Comparison of ENCODE assay signal across 12 cellular contexts in the genomic region with DNA sequence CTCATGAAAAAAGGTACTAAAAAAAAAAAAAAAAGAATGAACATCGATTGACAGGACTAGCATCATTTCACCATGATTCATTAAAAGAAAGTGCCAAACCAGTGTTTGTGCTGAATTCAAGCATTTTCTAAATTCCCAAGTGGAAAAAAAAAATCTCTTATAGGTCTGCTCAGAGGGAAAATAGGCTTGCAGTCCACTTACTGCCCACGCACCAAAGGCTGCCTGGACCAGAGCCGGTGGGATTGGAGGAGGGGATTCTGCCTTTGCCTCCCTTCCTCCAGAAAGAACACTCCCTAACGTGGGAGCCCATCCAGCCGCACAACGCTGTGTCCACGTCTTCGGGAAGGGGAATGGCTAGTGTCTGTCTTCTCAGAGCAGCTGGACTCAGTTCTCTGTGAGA. TPM values are rescaled to one million over a fixed set of nuclear protein-coding genes. Genes with fewer than 3 reads are reported as not detected.
DNase-seq lines count a peak whose midpoint lies in the region; ATAC-seq, FAIRE-seq and TF ChIP-seq lines count a peak whose summit lies in the region.
"Had no signal": no experiment of that assay in that cellular context is flagged by ENCODE, and none has a peak within 500 bp of the region (broad histone marks: within the 10 kb centered on the region; RNA-seq: fewer than 3 reads in every experiment).

No MANE protein-coding gene starts in this region.

- TF ChIP-seq CTCF in coronary artery (IDR thresholded peaks at IDR 0.05) (no peak), lower lobe of right lung (IDR thresholded peaks at IDR 0.05) (no peak)

- no peaks in the 10 kb centered on the region for H3K9me3 ChIP-seq in lower lobe of right lung

- DNase-seq in H54 (ENCODE audit: insufficient read length, low spot score), result no peak
- DNase-seq in coronary artery (ENCODE audit: low spot score), result no peak
- DNase-seq in lower lobe of right lung, result peak; percentile 10
- DNase-seq in activated CD4-positive, alpha-beta T cell treated with anti-CD3 and anti-CD28 coated beads for 1 hour, result no peak
- no peak for DNase-seq in stimulated activated CD4-positive, alpha-beta T cell treated with anti-CD3 and anti-CD28 coated beads, Interleukin-2, amount 100 ng/mL, for 24 hours
- DNase-seq: activated CD4-positive, alpha-beta T cell treated with anti-CD3 and anti-CD28 coated beads, Interleukin-2, amount 50 U/mL, for 4 hours; activated naive CD8-positive, alpha-beta T cell treated with anti-CD3 and anti-CD28 coated beads, Interleukin-2, amount 50 U/mL, for 24 hours; NCI-H187 treated with DMSO at 0.1 percent for 48 hours; stimulated activated CD4-positive, alpha-beta T cell treated with anti-CD3 and anti-CD28 coated beads, Interleukin-4, amount 100 ng/mL, for 4 hours had no signal

- no peak for FAIRE-seq in H54 (lab: Jason Lieb, UNC)

- peaks cover 17% of the 10 kb centered on the region for H3K4me1 ChIP-seq in lower lobe of right lung

- no peaks in the 10 kb centered on the region for H3K27me3 ChIP-seq in lower lobe of right lung (ENCODE audit: low read depth)

- H3K4me3 ChIP-seq in coronary artery (no peak overlapping the region), lower lobe of right lung (no peak overlapping the region)

- TF ChIP-seq POLR2A in H54 (IDR thresholded peaks at IDR 0.05; ENCODE audit: low read depth, low read length), result peak; percentile 32; the same call in 1 of the 2 replicates

- peak overlapping the region; percentile 61 to 85 for H3K27ac ChIP-seq in coronary artery
- no peak overlapping the region for H3K27ac ChIP-seq in lower lobe of right lung
- H3K27ac ChIP-seq in temporal lobe (ENCODE audit: low read depth, low read length), result peak overlapping the region; percentile 75

- intact Hi-C loops in lower lobe of right lung (cut with DNase I), result no loop called here

- ATAC-seq in lower lobe of right lung, result no peak
- ATAC-seq in HG02885 (IDR thresholded peaks at IDR 0.05; ENCODE audit: poor library complexity, unreplicated experiment), result no peak
- ATAC-seq in HG02623 (IDR thresholded peaks at IDR 0.05; ENCODE audit: unreplicated experiment), result no peak
- ATAC-seq: activated naive CD8-positive, alpha-beta T cell treated with anti-CD3 and anti-CD28 coated beads, Interleukin-2, amount 50 U/mL, for 24 hours had no signal

- H3K36me3 ChIP-seq in lower lobe of right lung, result no peaks in the 10 kb centered on the region

RNA-seq across cellular contexts. Expression of gene TRAPPC10, which starts 5.5 kb away (rescaled TPM):
- total RNA-seq in lower lobe of right lung (47.4 TPM), temporal lobe (16.2 TPM)
